ENCODE assay signal across 8 cellular contexts in the genomic region with DNA sequence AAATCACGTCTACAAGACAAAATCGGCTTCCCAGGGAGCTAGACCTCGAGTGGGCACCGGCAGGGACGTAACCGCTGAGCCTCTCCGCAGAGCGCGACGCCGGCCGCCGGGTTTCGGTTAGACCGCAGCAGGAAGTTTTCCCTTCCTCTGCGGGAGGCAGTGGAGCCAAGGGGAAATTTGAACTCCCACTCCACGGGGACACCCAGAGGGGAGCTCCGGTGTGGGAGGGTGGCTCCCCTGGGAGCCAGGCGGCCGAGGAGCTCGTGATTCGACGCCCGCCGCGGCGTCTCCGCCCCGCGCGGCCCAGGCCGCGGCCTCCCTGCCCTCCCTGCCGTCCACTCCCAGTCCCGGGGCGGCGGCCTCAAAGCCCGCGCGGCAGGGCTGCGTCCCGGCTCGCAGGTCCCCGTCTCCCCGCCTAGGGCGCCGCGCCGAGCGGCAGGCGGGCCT. TPM values are rescaled to one million over a fixed set of nuclear protein-coding genes. Genes with fewer than 3 reads are reported as not detected.
DNase-seq lines count a peak whose midpoint lies in the region; ATAC-seq and TF ChIP-seq lines count a peak whose summit lies in the region.

No MANE protein-coding gene starts in this region.

- TF ChIP-seq CTCF in fibroblast of mammary gland (conservative IDR thresholded peaks at IDR 0.05; ENCODE audit: control insufficient read depth, insufficient read depth, low read depth, low read length), result no peak
- TF ChIP-seq CTCF in neural cell (IDR thresholded peaks at IDR 0.05; ENCODE audit: poor library complexity, severe bottlenecking), result no peak
- TF ChIP-seq CTCF in uterus (IDR thresholded peaks at IDR 0.05), result no peak

- H3K36me3 ChIP-seq in neural cell (ENCODE audit: insufficient read depth, low read length) (no peaks in the 10 kb centered on the region), uterus (no peaks in the 10 kb centered on the region)

- H3K9me3 Mint-ChIP-seq in activated T-cell treated with anti-CD3 and anti-CD28 coated beads, Interleukin-2, amount 50 U/mL, for 24 hours, result no peaks in the 10 kb centered on the region

- peak overlapping the region; percentile 93 for H3K27ac Mint-ChIP-seq in activated T-cell treated with anti-CD3 and anti-CD28 coated beads, Interleukin-2, amount 50 U/mL, for 24 hours

- H3K9ac ChIP-seq in neural cell (ENCODE audit: low read length), result peak overlapping the region; percentile 81

- ATAC-seq in HG02588 (IDR thresholded peaks at IDR 0.05; ENCODE audit: unreplicated experiment), result peak; percentile 36

- DNase-seq in activated T-cell treated with anti-CD3 and anti-CD28 coated beads for 24 hours (ENCODE audit: low read depth) (peak; percentile 29), MV-4-11 (lab: John Stamatoyannopoulos, UW) (peak; percentile 66), fibroblast of mammary gland (ENCODE audit: low read depth) (peak; percentile 62), uterus (peak in 1 of 2 donors; percentile 58)
- DNase-seq in activated T-cell treated with anti-CD3 and anti-CD28 coated beads, Interleukin-2, amount 50 U/mL, for 1 hour, result no peak
- DNase-seq in activated T-cell treated with anti-CD3 and anti-CD28 coated beads, Interleukin-2, amount 50 U/mL, for 24 hours, result no peak

- peak overlapping the region; percentile 49 for H3K27ac ChIP-seq in neural cell (ENCODE audit: low read length)
- H3K27ac ChIP-seq in uterus, result peak overlapping the region; percentile 99 to 100

- no peaks in the 10 kb centered on the region for H3K27me3 Mint-ChIP-seq in activated T-cell treated with anti-CD3 and anti-CD28 coated beads, Interleukin-2, amount 50 U/mL, for 24 hours

- TF ChIP-seq EP300 in neural cell (conservative IDR thresholded peaks at IDR 0.05; ENCODE audit: poor library complexity, severe bottlenecking), result peak; percentile 23

- H3K9me2 ChIP-seq in neural cell (ENCODE audit: insufficient read depth, low read length), result no peaks in the 10 kb centered on the region

- peaks cover 25% of the 10 kb centered on the region for H3K36me3 Mint-ChIP-seq in activated T-cell treated with anti-CD3 and anti-CD28 coated beads, Interleukin-2, amount 50 U/mL, for 24 hours (ENCODE audit: low read depth)

- peak in 1 of 2 donors; percentile 56 for TF ChIP-seq POLR2A in uterus (IDR thresholded peaks at IDR 0.05)

- H3K4me2 ChIP-seq in neural cell (ENCODE audit: low read length), result peak overlapping the region; percentile 73

- no peaks in the 10 kb centered on the region for H4K20me1 ChIP-seq in neural cell (ENCODE audit: insufficient read depth)

- TF ChIP-seq RAD21 in neural cell (conservative IDR thresholded peaks at IDR 0.05), result no peak

- H3K4me3 Mint-ChIP-seq in activated T-cell treated with anti-CD3 and anti-CD28 coated beads, Interleukin-2, amount 50 U/mL, for 24 hours, result peak overlapping the region; percentile 81

- intact Hi-C loops in uterus (cut with DNase I; ENCODE audit: low total_unique reads), result loop anchor here (5.0 kb wide), 1 partner anchor 44 kb away; no protein-coding TSS in a partner anchor

- no peaks in the 10 kb centered on the region for H3K27me3 ChIP-seq in neural cell (ENCODE audit: insufficient read depth, low read depth, low read length)
- H3K27me3 ChIP-seq in uterus, result no peaks in the 10 kb centered on the region

- H3K79me2 ChIP-seq in neural cell (replicated peaks; ENCODE audit: insufficient read depth, low read length), result peaks cover 33% of the 10 kb centered on the region

- peak overlapping the region; percentile 35 for H2AFZ ChIP-seq in neural cell (ENCODE audit: low read depth, low read length)

- no peaks in the 10 kb centered on the region for H3K4me1 ChIP-seq in uterus

- peaks cover 68% of the 10 kb centered on the region for H3K4me1 Mint-ChIP-seq in activated T-cell treated with anti-CD3 and anti-CD28 coated beads, Interleukin-2, amount 50 U/mL, for 24 hours (ENCODE audit: low read depth)

- H3K4me3 ChIP-seq in fibroblast of mammary gland (ENCODE audit: control insufficient read depth, low read depth, low read length) (peak overlapping the region; percentile 79), neural cell (ENCODE audit: low read length) (peak overlapping the region; percentile 87), uterus (peak overlapping the region; percentile 70 to 82)

- H3F3A ChIP-seq in neural cell (ENCODE audit: insufficient read depth, low read length, poor library complexity, severe bottlenecking), result no peaks in the 10 kb centered on the region

- H3K9me3 ChIP-seq in neural cell (ENCODE audit: low read length) (no peaks in the 10 kb centered on the region), uterus (no peaks in the 10 kb centered on the region)

TF ChIP-seq in neural cell, 6 proteins besides CTCF, POLR2A, EP300 and RAD21:
- TF ChIP-seq, protein P1, sequence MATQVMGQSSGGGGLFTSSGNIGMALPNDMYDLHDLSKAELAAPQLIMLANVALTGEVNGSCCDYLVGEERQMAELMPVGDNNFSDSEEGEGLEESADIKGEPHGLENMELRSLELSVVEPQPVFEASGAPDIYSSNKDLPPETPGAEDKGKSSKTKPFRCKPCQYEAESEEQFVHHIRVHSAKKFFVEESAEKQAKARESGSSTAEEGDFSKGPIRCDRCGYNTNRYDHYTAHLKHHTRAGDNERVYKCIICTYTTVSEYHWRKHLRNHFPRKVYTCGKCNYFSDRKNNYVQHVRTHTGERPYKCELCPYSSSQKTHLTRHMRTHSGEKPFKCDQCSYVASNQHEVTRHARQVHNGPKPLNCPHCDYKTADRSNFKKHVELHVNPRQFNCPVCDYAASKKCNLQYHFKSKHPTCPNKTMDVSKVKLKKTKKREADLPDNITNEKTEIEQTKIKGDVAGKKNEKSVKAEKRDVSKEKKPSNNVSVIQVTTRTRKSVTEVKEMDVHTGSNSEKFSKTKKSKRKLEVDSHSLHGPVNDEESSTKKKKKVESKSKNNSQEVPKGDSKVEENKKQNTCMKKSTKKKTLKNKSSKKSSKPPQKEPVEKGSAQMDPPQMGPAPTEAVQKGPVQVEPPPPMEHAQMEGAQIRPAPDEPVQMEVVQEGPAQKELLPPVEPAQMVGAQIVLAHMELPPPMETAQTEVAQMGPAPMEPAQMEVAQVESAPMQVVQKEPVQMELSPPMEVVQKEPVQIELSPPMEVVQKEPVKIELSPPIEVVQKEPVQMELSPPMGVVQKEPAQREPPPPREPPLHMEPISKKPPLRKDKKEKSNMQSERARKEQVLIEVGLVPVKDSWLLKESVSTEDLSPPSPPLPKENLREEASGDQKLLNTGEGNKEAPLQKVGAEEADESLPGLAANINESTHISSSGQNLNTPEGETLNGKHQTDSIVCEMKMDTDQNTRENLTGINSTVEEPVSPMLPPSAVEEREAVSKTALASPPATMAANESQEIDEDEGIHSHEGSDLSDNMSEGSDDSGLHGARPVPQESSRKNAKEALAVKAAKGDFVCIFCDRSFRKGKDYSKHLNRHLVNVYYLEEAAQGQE (IDR thresholded peaks at IDR 0.05; ENCODE audit: borderline replicate concordance), result no peak
- peak; percentile 13 for TF ChIP-seq SMC3 (conservative IDR thresholded peaks at IDR 0.05; ENCODE audit: poor library complexity)
- no peak for TF ChIP-seq POLR2AphosphoS5 (IDR thresholded peaks at IDR 0.05)
- TF ChIP-seq TAF1 (IDR thresholded peaks at IDR 0.05; ENCODE audit: low read depth), result no peak

RNA-seq across cellular contexts. Expression of gene SYPL1, which starts 0.4 kb away (rescaled TPM):
- polyA plus RNA-seq in neural cell, result 17.4 and 22.8 TPM in 2 replicates
- 13.1 and 13.4 TPM in 2 replicates for polyA minus RNA-seq in neural cell
- total RNA-seq in uterus, result 100 to 1,000 TPM; 123 to 220 (median 131) TPM

Comparison
In these comparisons a context has a peak if more than half of its experiments do, and no peak if none do; other contexts are left out.
1. DNase-seq: peak in activated T-cell treated with anti-CD3 and anti-CD28 coated beads for 24 hours (single experiment), MV-4-11 (single experiment) and fibroblast of mammary gland (single experiment); none in activated T-cell treated with anti-CD3 and anti-CD28 coated beads, Interleukin-2, amount 50 U/mL, for 1 hour (single experiment) and activated T-cell treated with anti-CD3 and anti-CD28 coated beads, Interleukin-2, amount 50 U/mL, for 24 hours (single experiment).
2. Peak in every context shown above with its lines, with median percentiles within 50 percentile points of each other: H3K4me3 ChIP-seq.